24 cellular contexts compared by ENCODE assay signal in genomic region chr9:7622481-7622880, GRCh38.
"Had no signal": no experiment of that assay in that cellular context is flagged by ENCODE, and none has a peak within 500 bp of the region (broad histone marks: within the 10 kb centered on the region; RNA-seq: fewer than 3 reads in every experiment).

No MANE protein-coding gene starts in this region.

- DNase-seq: Karpas-422, KBM-7, MM.1S, MV-4-11, NCI-H1436 treated with DMSO at 0.1 percent for 48 hours, NCI-H1694 treated with DMSO at 0.1 percent for 48 hours, NCI-H187 treated with DMSO at 0.1 percent for 48 hours, NCI-H2029, NCI-H2081, NCI-H2171 treated with DMSO at 0.1 percent for 48 hours, NCI-H345, NCI-H446, NCI-H510A treated with DMSO at 0.1 percent for 48 hours, NCI-H524 treated with DMSO at 0.1 percent for 48 hours, NCI-H526 treated with DMSO at 0.1 percent for 48 hours, NCI-H774, PC-9, SHP77, SIG-M5, SJCRH30, T-cell had no signal

- H3K4me3 Mint-ChIP-seq: T-cell had no signal

- H3K27ac Mint-ChIP-seq: T-cell had no signal

- H3K27me3 Mint-ChIP-seq: T-cell had no signal

- ATAC-seq: Panc1, Right ventricle myocardium inferior, SK-N-SH treated with all-trans-retinoic acid at 6 μM for 48 hours, T-cell had no signal
